1 cellular context compared by ENCODE assay signal in genomic region chr15:75900577-75900976, GRCh38.
TF ChIP-seq lines count a peak whose summit lies in the region.

No MANE protein-coding gene starts in this region.

TF ChIP-seq in K562, 482 proteins besides CTCF, POLR2A, EP300 and RAD21 (continued from another document):
- TF ChIP-seq ZBTB40 (IDR thresholded peaks at IDR 0.05), result peak; percentile 88
- peak; percentile 65; the same call in 1 of the 2 replicates for TF ChIP-seq ZBTB40 (CRISPR knock-in tag; IDR thresholded peaks at IDR 0.05)
- TF ChIP-seq KDM5B (IDR thresholded peaks at IDR 0.05; ENCODE audit: insufficient replicate concordance, low read depth, low read length), result no peak
- peak; percentile 50 for TF ChIP-seq NFE2 (IDR thresholded peaks at IDR 0.05; ENCODE audit: low read depth)
